Comparison of ENCODE assay signal across 9 cellular contexts in genomic region chr10:8049874-8050560, GRCh38. TPM values are rescaled to one million over a fixed set of nuclear protein-coding genes. Genes with fewer than 3 reads are reported as not detected.
DNase-seq lines count a peak whose midpoint lies in the region; ATAC-seq and TF ChIP-seq lines count a peak whose summit lies in the region.
"Had no signal": no experiment of that assay in that cellular context is flagged by ENCODE, and none has a peak within 500 bp of the region (broad histone marks: within the 10 kb centered on the region; RNA-seq: fewer than 3 reads in every experiment).

No MANE protein-coding gene starts in this region.

- no peak overlapping the region for H2AFZ ChIP-seq in mesenchymal stem cell (ENCODE audit: low read depth, low read length)

- H3K79me1 ChIP-seq in mesenchymal stem cell (replicated peaks; ENCODE audit: low read length, poor library complexity, severe bottlenecking), result no peaks in the 10 kb centered on the region

- H3K23ac ChIP-seq in mesenchymal stem cell (ENCODE audit: low read length in 2 of 2), result no peak overlapping the region

- no peak overlapping the region for H2AK5ac ChIP-seq in mesenchymal stem cell (ENCODE audit: low read length, severe bottlenecking)

- TF ChIP-seq CTCF in heart right ventricle (IDR thresholded peaks at IDR 0.05) (no peak), MCF 10A (IDR thresholded peaks at IDR 0.05; ENCODE audit: unreplicated experiment) (no peak), upper lobe of right lung (IDR thresholded peaks at IDR 0.05) (no peak)

- H3K9me3 ChIP-seq in heart right ventricle, result no peaks in the 10 kb centered on the region
- no peaks in the 10 kb centered on the region for H3K9me3 ChIP-seq in mesenchymal stem cell (ENCODE audit: control insufficient read depth, low read length)
- no peaks in the 10 kb centered on the region for H3K9me3 ChIP-seq in upper lobe of right lung

- no peak for DNase-seq in heart right ventricle
- DNase-seq in left ventricle myocardium superior, result no peak
- DNase-seq in MCF 10A (ENCODE audit: unreplicated experiment), result no peak
- no peak for DNase-seq in mesenchymal stem cell
- no peak for DNase-seq in upper lobe of right lung
- DNase-seq in NCI-H446 treated with DMSO at 0.1 percent for 48 hours (lab: John Stamatoyannopoulos, UW), result no peak
- no peak for DNase-seq in COLO829 (ENCODE audit: low spot score)
- DNase-seq: amygdala had no signal

- WGBS in heart right ventricle, 2 donors, result 1% methylated on average over 50 to 68 of the region's 68 CpGs
- WGBS in mesenchymal stem cell, result 1% methylated on average over 66 of the region's 68 CpGs

- intact Hi-C loops in heart right ventricle (cut with DNase I) (loop anchor here in 6 of 10 donors (5.0 to 10.0 kb wide), 7 partner anchors 175 to 425 kb away; no protein-coding TSS in a partner anchor), left ventricle myocardium superior (cut with micrococcal nuclease) (no loop called here), MCF 10A (cut with micrococcal nuclease) (loop anchor here (5.0 to 10.0 kb wide), 2 partner anchors 523 to 705 kb away; no protein-coding TSS in a partner anchor), upper lobe of right lung (cut with DNase I) (no loop called here)

- H3K36me3 Mint-ChIP-seq in MCF 10A (ENCODE audit: insufficient read depth, unreplicated experiment), result no peaks in the 10 kb centered on the region

- no peak overlapping the region for H4K8ac ChIP-seq in mesenchymal stem cell (ENCODE audit: low read length)

- peak overlapping the region; percentile 67 for H3K4me3 Mint-ChIP-seq in MCF 10A (ENCODE audit: unreplicated experiment)

- POLR2A ChIA-PET in MCF 10A (lab: Yijun Ruan, JAX), result interaction anchor here (0.6 kb wide), 1 partner anchor 469 kb away, joined by 4 read pairs; no protein-coding TSS in a partner anchor

- H3K27ac ChIP-seq in heart right ventricle (peak overlapping the region in 1 of 10 donors; percentile 11), mesenchymal stem cell (ENCODE audit: low read length, poor library complexity, severe bottlenecking) (no peak overlapping the region), upper lobe of right lung (no peak overlapping the region)

- H2BK15ac ChIP-seq in mesenchymal stem cell (ENCODE audit: low read depth, poor library complexity, severe bottlenecking), result no peak overlapping the region

- peaks cover 11% of the 10 kb centered on the region for H3K27me3 Mint-ChIP-seq in MCF 10A (ENCODE audit: insufficient read depth, unreplicated experiment)

- CTCF ChIA-PET in MCF 10A (lab: Yijun Ruan, JAX), result interaction anchor here (0.7 kb wide), 1 partner anchor 450 kb away, joined by 3 read pairs; no protein-coding TSS in a partner anchor

- H3K4me2 ChIP-seq in mesenchymal stem cell (ENCODE audit: low read length, poor library complexity, severe bottlenecking), result peak overlapping the region; percentile 91

- no TSS peak for BruUV-seq in MCF 10A (replicated peaks; lab: Mats Ljungman, UMichigan)

- H3K36me3 ChIP-seq in heart right ventricle (no peaks in the 10 kb centered on the region), mesenchymal stem cell (ENCODE audit: control insufficient read depth in 1 of 2, insufficient read depth in 2 of 2, low read depth in 1 of 2, low read length in 2 of 2) (no peaks in the 10 kb centered on the region), upper lobe of right lung (no peaks in the 10 kb centered on the region)

- H3K27ac Mint-ChIP-seq in MCF 10A (ENCODE audit: low read depth, unreplicated experiment), result no peak overlapping the region

- no peaks in the 10 kb centered on the region for H3K9me3 Mint-ChIP-seq in MCF 10A (ENCODE audit: unreplicated experiment)

- ATAC-seq in heart right ventricle (no peak), left ventricle myocardium superior (no peak), upper lobe of right lung (no peak), HG02610 (IDR thresholded peaks at IDR 0.05; ENCODE audit: unreplicated experiment) (no peak)

- H2BK5ac ChIP-seq in mesenchymal stem cell (ENCODE audit: low read depth, low read length, poor library complexity, severe bottlenecking), result no peak overlapping the region

- H3K4ac ChIP-seq in mesenchymal stem cell (ENCODE audit: low read depth in 1 of 2, low read length in 2 of 2), result no peak overlapping the region

- H3K27me3 ChIP-seq in heart right ventricle (peaks cover 53 to 100% (median 99%) of the 10 kb centered on the region in 7 donors), mesenchymal stem cell (ENCODE audit: control insufficient read depth in 1 of 2, insufficient read depth in 1 of 2, low read length in 2 of 2) (peaks cover 93 to 100% of the 10 kb centered on the region in 2 experiments), upper lobe of right lung (peaks cover 98% of the 10 kb centered on the region)

- no peak overlapping the region for H3K18ac ChIP-seq in mesenchymal stem cell (ENCODE audit: low read depth in 1 of 2, low read length in 2 of 2)

- H2BK120ac ChIP-seq in mesenchymal stem cell (ENCODE audit: low read depth, low read length), result no peak overlapping the region

- no peak overlapping the region for H3K9ac ChIP-seq in mesenchymal stem cell (ENCODE audit: low read length)

- no peak overlapping the region for H3K14ac ChIP-seq in mesenchymal stem cell (ENCODE audit: low read length in 2 of 2)

- H3K4me3 ChIP-seq in heart right ventricle (peak overlapping the region; percentile 36 to 59 (median 48)), mesenchymal stem cell (ENCODE audit: insufficient read depth in 1 of 2, low read depth in 1 of 2, low read length in 2 of 2) (peak overlapping the region; percentile 4 to 33), upper lobe of right lung (peak overlapping the region; percentile 45)

- H3K4me1 ChIP-seq in heart right ventricle (peaks cover 8 to 75% (median 53%) of the 10 kb centered on the region in 9 donors), mesenchymal stem cell (ENCODE audit: control insufficient read depth, insufficient read depth, low read depth, low read length) (peaks cover 42% of the 10 kb centered on the region), upper lobe of right lung (peaks cover 42% of the 10 kb centered on the region)

- H2BK12ac ChIP-seq in mesenchymal stem cell (ENCODE audit: low read length in 2 of 2), result no peak overlapping the region

- H4K91ac ChIP-seq in mesenchymal stem cell (ENCODE audit: low read length), result no peak overlapping the region

- peaks cover 5% of the 10 kb centered on the region for H3K4me1 Mint-ChIP-seq in MCF 10A (ENCODE audit: insufficient read depth, unreplicated experiment)

RNA-seq across cellular contexts. Expression of gene GATA3, which starts 4.5 kb away (rescaled TPM):
- 1 to 10 TPM; 1.1 to 3.2 (median 1.5) TPM for total RNA-seq in heart right ventricle
- 1 to 10 TPM; 1.2 TPM for polyA plus RNA-seq in heart right ventricle
- total RNA-seq in left ventricle myocardium superior, result 1.1 TPM
- total RNA-seq in MCF 10A (2022), result 13.1 and 14.6 TPM in 2 replicates
- polyA plus RNA-seq in mesenchymal stem cell (2013, experiment 1 of 2), result 8.4 TPM
- 8.8 TPM for polyA plus RNA-seq in mesenchymal stem cell (2013, experiment 2 of 2)
- 3.2 TPM for total RNA-seq in upper lobe of right lung

Comparison
In these comparisons a context has a peak if more than half of its experiments do, and no peak if none do; other contexts are left out.
1. intact Hi-C loops: an anchor here in heart right ventricle (5.0 to 10.0 kb wide) and MCF 10A (5.0 to 10.0 kb wide); none called in left ventricle myocardium superior and upper lobe of right lung.